12 cellular contexts compared by ENCODE assay signal in the genomic region with DNA sequence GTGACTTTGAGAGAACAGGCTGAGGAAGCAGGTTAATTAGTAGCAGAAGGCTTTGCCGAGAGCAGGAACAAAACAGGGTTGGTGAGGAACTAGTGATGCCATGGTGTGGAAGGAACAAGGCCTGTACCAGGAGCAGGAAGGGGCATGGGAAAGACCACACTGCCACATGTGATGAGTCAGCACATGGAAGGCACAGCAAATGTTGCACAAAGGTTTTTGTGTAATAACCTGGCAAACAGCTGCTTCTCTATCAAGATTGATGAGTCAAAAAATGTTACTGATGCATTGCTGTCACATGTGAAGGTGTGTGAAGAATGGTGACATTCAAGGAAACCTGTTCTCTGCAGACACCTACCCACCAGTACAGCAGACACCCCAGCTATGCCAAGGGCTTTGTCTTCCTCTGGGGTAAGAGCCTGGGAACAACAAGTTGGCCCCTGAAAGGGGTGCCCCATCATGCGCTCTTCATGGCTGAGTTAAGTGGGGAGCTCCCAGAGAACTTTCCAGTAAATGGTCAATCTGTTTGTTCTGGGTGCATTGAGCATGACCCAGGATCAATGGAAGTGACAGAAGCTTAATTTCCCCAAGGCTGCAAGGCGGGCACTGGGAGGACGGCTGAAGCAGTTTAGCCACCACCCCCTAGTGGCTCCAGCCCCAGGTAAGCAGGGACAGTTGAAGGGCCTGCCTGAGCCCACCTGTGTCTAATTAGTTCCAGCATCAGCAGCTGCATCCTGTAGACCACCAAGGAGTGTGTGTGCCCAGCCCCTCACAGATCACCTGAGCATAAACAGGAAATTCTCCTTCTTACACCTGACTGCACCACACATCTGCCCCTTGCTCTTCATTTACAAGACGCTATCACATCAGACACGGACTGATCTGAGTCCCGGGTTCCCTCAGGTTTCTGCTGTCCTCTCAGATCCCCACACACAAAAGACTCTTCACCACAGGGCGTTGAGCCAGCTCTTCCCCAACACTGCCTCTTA. TPM values are rescaled to one million over a fixed set of nuclear protein-coding genes. Genes with fewer than 3 reads are reported as not detected.
DNase-seq lines count a peak whose midpoint lies in the region; ATAC-seq and TF ChIP-seq lines count a peak whose summit lies in the region.
"Had no signal": no experiment of that assay in that cellular context is flagged by ENCODE, and none has a peak within 500 bp of the region (broad histone marks: within the 10 kb centered on the region; RNA-seq: fewer than 3 reads in every experiment).

No MANE protein-coding gene starts in this region.

- H3K9me3 ChIP-seq in SU-DHL-6 (ENCODE audit: insufficient read depth, low read length) = no peaks in the 10 kb centered on the region
- no peaks in the 10 kb centered on the region for H3K9me3 ChIP-seq in transverse colon
- H3K9me3 ChIP-seq: HAP-1 had no signal

- H3K9me2 ChIP-seq in SU-DHL-6 (replicated peaks; ENCODE audit: insufficient read depth, low read length) = no peaks in the 10 kb centered on the region

- in situ Hi-C loops in transverse colon (cut with MboI; ENCODE audit: low pct_ligation_motif_present in 1 of 4, low pct_unique_long_range_greater_than_20kb in 1 of 4, low sequenced_read_pairs in 3 of 4) = no loop called here

- H2AFZ ChIP-seq in SU-DHL-6 (ENCODE audit: low read depth, low read length, severe bottlenecking) = no peak overlapping the region

- H3K27ac ChIP-seq in SU-DHL-6 (ENCODE audit: low read depth, low read length) (peak overlapping the region; percentile 56), transverse colon (no peak overlapping the region)
- H3K27ac ChIP-seq: epithelial cell of prostate had no signal

- peaks cover 4% of the 10 kb centered on the region; the same call in 1 of the 2 replicates for H3F3A ChIP-seq in SU-DHL-6 (ENCODE audit: insufficient read depth)

- TF ChIP-seq EP300 in transverse colon (IDR thresholded peaks at IDR 0.05; ENCODE audit: low read depth) = no peak

- H3K4me2 ChIP-seq in SU-DHL-6 (ENCODE audit: low read depth, low read length, poor library complexity, severe bottlenecking) = peak overlapping the region; percentile 35

- TF ChIP-seq CTCF in SU-DHL-6 (IDR thresholded peaks at IDR 0.05; ENCODE audit: insufficient read depth, low read length, poor library complexity, severe bottlenecking) = no peak
- TF ChIP-seq CTCF in transverse colon (IDR thresholded peaks at IDR 0.05) = no peak

- H3K27me3 ChIP-seq in SU-DHL-6 (ENCODE audit: low read length) = no peaks in the 10 kb centered on the region
- no peaks in the 10 kb centered on the region for H3K27me3 ChIP-seq in transverse colon

- WGBS in transverse colon (ENCODE audit: low coverage in 1 of 2), 2 donors = 79 to 82% methylated on average over 4 to 8 of the region's 8 CpGs

- TF ChIP-seq POLR2A in transverse colon (IDR thresholded peaks at IDR 0.05) = no peak

- no peaks in the 10 kb centered on the region for H3K36me3 ChIP-seq in SU-DHL-6 (ENCODE audit: low read length)
- no peaks in the 10 kb centered on the region for H3K36me3 ChIP-seq in transverse colon
- H3K36me3 ChIP-seq: HAP-1 had no signal

- H3K4me3 ChIP-seq in SU-DHL-6 (ENCODE audit: insufficient read depth, low read length, poor library complexity, severe bottlenecking) = no peak overlapping the region
- no peak overlapping the region for H3K4me3 ChIP-seq in transverse colon
- H3K4me3 ChIP-seq: HAP-1 had no signal

- no peaks in the 10 kb centered on the region for H4K20me1 ChIP-seq in SU-DHL-6 (ENCODE audit: low read depth, low read length)

- intact Hi-C loops in transverse colon (cut with DNase I; ENCODE audit: low total_unique reads) = no loop called here

- H3K9ac ChIP-seq in SU-DHL-6 (ENCODE audit: low read length) = no peak overlapping the region

- ATAC-seq in GM21423 (IDR thresholded peaks at IDR 0.05; ENCODE audit: unreplicated experiment) (no peak), GM18520 (IDR thresholded peaks at IDR 0.05; ENCODE audit: unreplicated experiment) (no peak)

- peak; percentile 55 for DNase-seq in NCI-H2171 treated with DMSO at 0.1 percent for 48 hours (lab: John Stamatoyannopoulos, UW)
- DNase-seq in NCI-H2171 (lab: John Stamatoyannopoulos, UW) = no peak
- peak; percentile 28 for DNase-seq in glomerular visceral epithelial cell (ENCODE audit: extremely low spot score)
- DNase-seq in renal cortical epithelial cell (ENCODE audit: low read depth) = peak; percentile 94
- no peak for DNase-seq in transverse colon
- DNase-seq: NCI-H446 treated with DMSO at 0.1 percent for 48 hours had no signal

- H3K4me1 ChIP-seq in transverse colon = peaks cover 0 to 13% (median 4%) of the 10 kb centered on the region in 4 donors
- H3K4me1 ChIP-seq: HAP-1 had no signal

- no peaks in the 10 kb centered on the region for H3K79me2 ChIP-seq in SU-DHL-6 (ENCODE audit: insufficient read depth, low read length)

RNA-seq across cellular contexts. Expression of a gene that starts 47.6 kb away (rescaled TPM):
- total RNA-seq in renal cortical epithelial cell (not detected in 2 replicates), transverse colon (not detected)
- total RNA-seq: lung microvascular endothelial cell had no signal

Comparison
In these comparisons a context has a peak if more than half of its experiments do, and no peak if none do; other contexts are left out.
1. DNase-seq: peak in NCI-H2171 treated with DMSO at 0.1 percent for 48 hours (single experiment), glomerular visceral epithelial cell (single experiment) and renal cortical epithelial cell (single experiment); none in NCI-H2171 (single experiment) and transverse colon (single experiment).